Comparison of ENCODE assay signal across 13 cellular contexts in the genomic region with DNA sequence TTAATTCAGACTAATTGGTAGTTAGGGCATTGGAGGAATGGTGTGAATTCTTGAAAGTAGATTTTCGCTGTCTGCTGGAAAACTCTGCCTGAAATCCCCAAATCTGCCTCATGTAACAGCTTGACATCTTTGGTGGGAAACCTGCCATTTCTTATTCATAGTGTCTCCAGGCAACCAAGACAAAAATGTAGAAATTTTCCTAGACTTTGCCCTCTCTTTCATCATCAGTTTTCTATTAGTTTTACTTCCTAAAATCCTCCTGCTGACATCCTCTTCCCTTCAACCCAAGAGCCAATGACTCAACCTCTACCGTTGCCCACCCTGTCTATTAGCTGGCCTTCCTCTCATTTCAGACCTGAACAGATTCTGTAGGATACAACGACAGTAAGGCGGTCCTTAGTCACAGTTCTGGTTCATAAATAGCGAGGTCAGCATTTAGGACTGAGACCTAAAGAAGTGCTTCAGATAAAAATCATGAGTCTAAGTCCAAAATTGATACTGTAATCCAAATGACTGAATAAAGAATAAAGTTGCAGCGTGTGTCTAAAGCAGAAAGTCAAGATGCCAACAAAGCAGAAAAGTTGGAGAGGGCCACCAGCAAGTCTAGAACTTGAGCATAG.
A peak's percentile ranks its signal among the peaks of the same experiment; 100 is the strongest.
DNase-seq lines count a peak whose midpoint lies in the region; ATAC-seq, FAIRE-seq and TF ChIP-seq lines count a peak whose summit lies in the region.
"Had no signal": no experiment of that assay in that cellular context is flagged by ENCODE, and none has a peak within 500 bp of the region (broad histone marks: within the 10 kb centered on the region; RNA-seq: fewer than 3 reads in every experiment).

No MANE protein-coding gene starts in this region.

- TF ChIP-seq CTCF in GM12878 (IDR thresholded peaks at IDR 0.05 in 2 of 3, conservative IDR thresholded peaks at IDR 0.05 in 1 of 3; ENCODE audit: control insufficient read depth in 2 of 3, extremely low read depth in 1 of 3, insufficient read depth in 1 of 3, low read depth in 3 of 3, low read length in 3 of 3) (no peak), lung (IDR thresholded peaks at IDR 0.05; ENCODE audit: control extremely low read depth, extremely low read depth) (no peak)

- H2AFZ ChIP-seq in GM12878 (ENCODE audit: control insufficient read depth, low read depth, low read length) = peak overlapping the region; percentile 44

- H3K9ac ChIP-seq in GM12878 (ENCODE audit: control insufficient read depth, insufficient read depth, low read length) = no peak overlapping the region

- WGBS in GM12878 (ENCODE audit: insufficient coverage, insufficient replicate concordance, low lambda C conversion rate, missing lambda C conversion rate) = 51% methylated on average over 6 of the region's 6 CpGs
- WGBS in lung, 2 donors = 68 to 70% methylated on average over 6 of the region's 6 CpGs

- no peaks in the 10 kb centered on the region for H3K79me2 ChIP-seq in GM12878 (ENCODE audit: control insufficient read depth, insufficient read depth, low read length)

- FAIRE-seq in GM12878 (lab: Jason Lieb, UNC) = no peak

- H3K27ac ChIP-seq in GM12878 (ENCODE audit: control insufficient read depth, insufficient read depth) (no peak overlapping the region), lung (ENCODE audit: low read depth in 1 of 2, low read length in 1 of 2) (no peak overlapping the region)

- DNase-seq in AG08396 (ENCODE audit: low spot score) (peak; percentile 26), HS-5 (ENCODE audit: low read depth) (peak; percentile 51), GM12878 (ENCODE audit: low read depth, low spot score) (no peak), lung (ENCODE audit: low spot score) (no peak), HEK293T (ENCODE audit: extremely low spot score) (no peak), DMS53 (lab: John Stamatoyannopoulos, UW) (no peak), pons (ENCODE audit: low spot score) (no peak)
- DNase-seq: activated CD4-positive, alpha-beta memory T cell treated with anti-CD3 and anti-CD28 coated beads, Interleukin-2, amount 10 ng/mL, durations not matched to agents 7 days and 5 days; NCI-H1105; stimulated activated naive CD4-positive, alpha-beta T cell treated with Interleukin-2 at 50 U/mL for 16 hours; T-helper 2 cell had no signal

- peaks cover 9% of the 10 kb centered on the region for H3K4me1 ChIP-seq in GM12878 (ENCODE audit: control insufficient read depth, insufficient read depth, low read length)
- no peaks in the 10 kb centered on the region for H3K4me1 ChIP-seq in lung (ENCODE audit: control insufficient read depth in 2 of 2, insufficient read depth in 2 of 2, low read length in 2 of 2)

- no peaks in the 10 kb centered on the region; the same call in 2 of the 3 replicates for H3K9me3 ChIP-seq in GM12878 (replicated peaks; ENCODE audit: control insufficient read depth, insufficient read depth, low read length)
- H3K9me3 ChIP-seq in lung (ENCODE audit: control insufficient read depth in 2 of 2, insufficient read depth in 1 of 2, low read length in 1 of 2) = peaks cover 0 to 2% of the 10 kb centered on the region in 2 donors

- H3K27me3 ChIP-seq in GM12878 (replicated peaks in 1 of 2; ENCODE audit: control insufficient read depth in 2 of 2, insufficient read depth in 2 of 2, low read length in 1 of 2) = no peaks in the 10 kb centered on the region
- H3K27me3 ChIP-seq in lung (ENCODE audit: control insufficient read depth, insufficient read depth) = no peaks in the 10 kb centered on the region

- H3K4me2 ChIP-seq in GM12878 (ENCODE audit: control insufficient read depth, insufficient read depth) = no peak overlapping the region; the same call in 1 of the 2 replicates

- in situ Hi-C loops in GM12878 (cut with MboI) = no loop called here

- TF ChIP-seq RAD21 in GM12878 (IDR thresholded peaks at IDR 0.05; ENCODE audit: insufficient read depth, low read depth, low read length) = no peak

- peak in 1 of 2 experiments; percentile 29; a peak in 1 of 4 replicates for TF ChIP-seq EP300 in GM12878 (IDR thresholded peaks at IDR 0.05; ENCODE audit: borderline replicate concordance in 1 of 2, control insufficient read depth in 1 of 2, low read depth in 2 of 2, low read length in 2 of 2)

- RAD21 ChIA-PET in GM12878 (lab: Charles Lee; ENCODE audit: unreplicated experiment) = interaction anchor here (0.7 to 1.8 kb wide), 9 partner anchors 8 to 506 kb away, joined by 3 to 5 read pairs (median 3); no protein-coding TSS in a partner anchor

- intact Hi-C loops in GM12878 (cut with micrococcal nuclease; ENCODE audit: unreplicated experiment) = loop anchor here (10.0 kb wide), 1 partner anchor 108 kb away; no protein-coding TSS in a partner anchor

- H4K20me1 ChIP-seq in GM12878 (ENCODE audit: control insufficient read depth, insufficient read depth) = no peaks in the 10 kb centered on the region

- CTCF ChIA-PET in GM12878 (lab: Yijun Ruan, JAX) = interaction anchor here (0.7 to 2.0 kb wide), 7 partner anchors 17 to 238 kb away, joined by 3 to 7 read pairs (median 3); no protein-coding TSS in a partner anchor
- CTCF ChIA-PET in HEK293T (lab: Yijun Ruan, JAX) = no interaction called here

- POLR2A ChIA-PET in GM12878 (lab: Charles Lee) = no interaction called here
- POLR2A ChIA-PET in HEK293T (lab: Yijun Ruan, JAX) = no interaction called here

- BruUV-seq in GM12878 (replicated peaks; lab: Mats Ljungman, UMichigan) = no TSS peak

- no peaks in the 10 kb centered on the region for H3K36me3 ChIP-seq in GM12878 (ENCODE audit: control insufficient read depth in 2 of 2, insufficient read depth in 2 of 2, low read length in 1 of 2)
- no peaks in the 10 kb centered on the region for H3K36me3 ChIP-seq in lung (ENCODE audit: control insufficient read depth in 2 of 2, insufficient read depth in 2 of 2, low read length in 2 of 2)

- ATAC-seq in GM12878 (peak; percentile 77), lung (ENCODE audit: insufficient read depth, low FRiP score) (peak; percentile 38), GM18520 (IDR thresholded peaks at IDR 0.05; ENCODE audit: unreplicated experiment) (no peak)
- ATAC-seq: activated naive CD4-positive, alpha-beta T cell treated with anti-CD3 and anti-CD28 coated beads, Interleukin-2, amount 50 U/mL, for 72 hours had no signal

- H3K4me3 ChIP-seq in GM12878 = no peak overlapping the region
- H3K4me3 ChIP-seq in lung = no peak overlapping the region

- SMC1A ChIA-PET in GM12878 (lab: Charles Lee; ENCODE audit: uncharacterized antibody, unreplicated experiment) = interaction anchor here (0.6 to 4.0 kb wide), 15 partner anchors 9 to 201 kb away, joined by 3 to 21 read pairs (median 3); no protein-coding TSS in a partner anchor

- TF ChIP-seq POLR2A in GM12878 (IDR thresholded peaks at IDR 0.05; ENCODE audit: low read depth, low read length) = no peak

TF ChIP-seq in GM12878, 131 proteins besides CTCF, POLR2A, EP300 and RAD21 (continues in another document):
- no peak for TF ChIP-seq CREB1 (IDR thresholded peaks at IDR 0.05; ENCODE audit: low read depth)
- TF ChIP-seq TBL1XR1 (IDR thresholded peaks at IDR 0.05; ENCODE audit: low read depth, low read length) = no peak
- TF ChIP-seq, protein P1, sequence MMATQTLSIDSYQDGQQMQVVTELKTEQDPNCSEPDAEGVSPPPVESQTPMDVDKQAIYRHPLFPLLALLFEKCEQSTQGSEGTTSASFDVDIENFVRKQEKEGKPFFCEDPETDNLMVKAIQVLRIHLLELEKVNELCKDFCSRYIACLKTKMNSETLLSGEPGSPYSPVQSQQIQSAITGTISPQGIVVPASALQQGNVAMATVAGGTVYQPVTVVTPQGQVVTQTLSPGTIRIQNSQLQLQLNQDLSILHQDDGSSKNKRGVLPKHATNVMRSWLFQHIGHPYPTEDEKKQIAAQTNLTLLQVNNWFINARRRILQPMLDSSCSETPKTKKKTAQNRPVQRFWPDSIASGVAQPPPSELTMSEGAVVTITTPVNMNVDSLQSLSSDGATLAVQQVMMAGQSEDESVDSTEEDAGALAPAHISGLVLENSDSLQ (IDR thresholded peaks at IDR 0.05) = peak; percentile 13; the same call in 1 of the 2 replicates
- no peak for TF ChIP-seq SUZ12 (IDR thresholded peaks at IDR 0.05; ENCODE audit: unreplicated experiment)
- peak; percentile 79 for TF ChIP-seq IKZF1 (conservative IDR thresholded peaks at IDR 0.05)
- TF ChIP-seq MXI1 (IDR thresholded peaks at IDR 0.05; ENCODE audit: low read depth, low read length) = 0 out of 2 replicates have a peak, but pooled peaks have one; percentile 8
- no peak for TF ChIP-seq NR2F1 (conservative IDR thresholded peaks at IDR 0.05)
- TF ChIP-seq NBN (IDR thresholded peaks at IDR 0.05) = no peak
- peak; percentile 64 for TF ChIP-seq BMI1 (IDR thresholded peaks at IDR 0.05; ENCODE audit: borderline replicate concordance)
- peak; percentile 54 for TF ChIP-seq MTA2 (IDR thresholded peaks at IDR 0.05; ENCODE audit: low read depth)
- TF ChIP-seq IKZF2 (IDR thresholded peaks at IDR 0.05) = peak; percentile 75 to 77; a peak in 3 of 4 replicates
- TF ChIP-seq KLF5 (IDR thresholded peaks at IDR 0.05; ENCODE audit: partially characterized antibody) = no peak

TF ChIP-seq in HEK293T, 16 proteins besides CTCF, POLR2A, EP300 and RAD21:
- no peak for TF ChIP-seq ARNT (IDR thresholded peaks at IDR 0.05)
- TF ChIP-seq SP1 (IDR thresholded peaks at IDR 0.05) = no peak
- TF ChIP-seq BHLHE40 (IDR thresholded peaks at IDR 0.05; ENCODE audit: borderline replicate concordance) = no peak
- no peak for TF ChIP-seq FOXA1 (IDR thresholded peaks at IDR 0.05)

Comparison
In these comparisons a context has a peak if more than half of its experiments do, and no peak if none do; other contexts are left out.
1. DNase-seq: peak in AG08396 (single experiment) and HS-5 (single experiment); none in GM12878 (single experiment), lung (single experiment), HEK293T (single experiment), DMS53 (single experiment) and pons (single experiment).